ENCODE assay signal across 30 cellular contexts in the genomic region with DNA sequence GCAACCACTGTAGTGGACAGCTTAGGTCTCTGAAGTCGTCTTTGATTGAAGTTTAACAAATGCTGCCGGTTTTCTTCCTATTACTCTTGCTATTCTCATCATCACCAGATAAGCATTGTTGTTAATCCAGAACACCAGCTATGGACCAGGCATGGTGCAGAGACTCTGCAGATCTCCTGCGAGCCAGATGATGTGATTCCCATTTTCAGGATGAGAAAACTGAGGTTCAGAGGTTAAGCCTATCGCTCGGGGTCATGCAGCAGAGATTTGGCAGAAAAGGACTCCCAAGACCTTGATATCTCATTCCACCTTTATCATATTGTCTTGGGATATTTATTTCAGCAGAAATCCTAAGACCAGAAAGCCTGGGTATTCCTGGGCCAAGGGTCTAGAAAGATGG. TPM values are rescaled to one million over a fixed set of nuclear protein-coding genes. Genes with fewer than 3 reads are reported as not detected.
DNase-seq lines count a peak whose midpoint lies in the region; ATAC-seq, FAIRE-seq and TF ChIP-seq lines count a peak whose summit lies in the region.
"Had no signal": no experiment of that assay in that cellular context is flagged by ENCODE, and none has a peak within 500 bp of the region (broad histone marks: within the 10 kb centered on the region; RNA-seq: fewer than 3 reads in every experiment).

No MANE protein-coding gene starts in this region.

- H3K27ac ChIP-seq in HepG2 (ENCODE audit: extremely low read length, insufficient read depth, low read length): no peak overlapping the region
- no peak overlapping the region for H3K27ac ChIP-seq in right lobe of liver
- H3K27ac ChIP-seq in K562 (ENCODE audit: extremely low read depth, low read depth, low read length): no peak overlapping the region
- H3K27ac ChIP-seq in osteoblast (ENCODE audit: low read depth, low read length): no peak overlapping the region
- H3K27ac ChIP-seq: BLaER1 had no signal

- BruUV-seq in HepG2 (replicated peaks; lab: Mats Ljungman, UMichigan) (no TSS peak), K562 (replicated peaks; lab: Mats Ljungman, UMichigan) (no TSS peak)

- no peak overlapping the region for H3K4me3 ChIP-seq in HepG2 (replicated peaks in 1 of 3; ENCODE audit: insufficient read depth in 1 of 3, low read depth in 2 of 3, low read length in 3 of 3)
- H3K4me3 ChIP-seq in right lobe of liver: no peak overlapping the region
- H3K4me3 ChIP-seq in K562: no peak overlapping the region
- no peak overlapping the region for H3K4me3 ChIP-seq in osteoblast (ENCODE audit: insufficient read depth, low read length)
- H3K4me3 ChIP-seq: BLaER1, GM12878 had no signal

- no peaks in the 10 kb centered on the region for H3K36me3 Mint-ChIP-seq in activated naive CD4-positive, alpha-beta T cell treated with anti-CD3 and anti-CD28 coated beads, Interleukin-2, amount 50 U/mL, for 72 hours
- H3K36me3 Mint-ChIP-seq: CD14-positive monocyte; CD4-positive, CD25-positive, alpha-beta regulatory T cell had no signal

- H3K9me1 ChIP-seq in K562 (ENCODE audit: control insufficient read depth, insufficient read depth, low read length): no peaks in the 10 kb centered on the region

- no peak for TF ChIP-seq CTCF in HepG2 (CRISPR knock-in tag; IDR thresholded peaks at IDR 0.05)
- TF ChIP-seq CTCF in right lobe of liver (IDR thresholded peaks at IDR 0.05): no peak
- TF ChIP-seq CTCF in K562 (IDR thresholded peaks at IDR 0.05 in 2 of 3, conservative IDR thresholded peaks at IDR 0.05 in 1 of 3; ENCODE audit: insufficient read depth in 2 of 3, low read depth in 1 of 3, low read length in 3 of 3): no peak
- no peak for TF ChIP-seq CTCF in osteoblast (IDR thresholded peaks at IDR 0.05; ENCODE audit: extremely low read depth, low read depth, low read length)

- POLR2A ChIA-PET in HepG2 (lab: Yijun Ruan, JAX) (no interaction called here), K562 (lab: Yijun Ruan, JAX) (no interaction called here)

- DNase-seq in HepG2 (ENCODE audit: low spot score) (no peak), right lobe of liver (no peak), K562 (ENCODE audit: extremely low read depth in 1 of 4, low spot score in 3 of 4) (no peak), osteoblast (ENCODE audit: insufficient read length, low spot score, missing footprints) (peak; percentile 46), NCI-H2029 (lab: John Stamatoyannopoulos, UW) (no peak)
- no peak for DNase-seq in activated naive CD4-positive, alpha-beta T cell treated with anti-CD3 and anti-CD28 coated beads, Interleukin-2, amount 50 U/mL, for 72 hours (ENCODE audit: low spot score in 2 of 2)
- DNase-seq: ACHN; BE2C; C1 segment of cervical spinal cord; CD4-positive, alpha-beta memory T cell; CD4-positive, CD25-positive, alpha-beta regulatory T cell; CD8-positive, alpha-beta memory T cell; COR-L47; DMS 273 treated with DMSO at 0.1 percent for 48 hours; DMS153; DMS53; DMS79; DND-41; EL; GDM1 had no signal

- H2AFZ ChIP-seq in HepG2 (ENCODE audit: low read length) (no peak overlapping the region), K562 (ENCODE audit: low read depth, low read length) (no peak overlapping the region), osteoblast (ENCODE audit: low read length) (no peak overlapping the region)

- H4K20me1 ChIP-seq in HepG2 (ENCODE audit: insufficient read depth, low read length): no peaks in the 10 kb centered on the region
- no peaks in the 10 kb centered on the region for H4K20me1 ChIP-seq in K562 (replicated peaks; ENCODE audit: control insufficient read depth, insufficient read depth, low read length)
- no peaks in the 10 kb centered on the region for H4K20me1 ChIP-seq in osteoblast (ENCODE audit: insufficient read depth, low read length)
- H4K20me1 ChIP-seq: BLaER1 had no signal

- H3K36me3 ChIP-seq in HepG2 (replicated peaks in 1 of 2; ENCODE audit: control insufficient read depth in 1 of 2, insufficient read depth in 2 of 2, low read length in 2 of 2) (no peaks in the 10 kb centered on the region), right lobe of liver (no peaks in the 10 kb centered on the region), K562 (ENCODE audit: control insufficient read depth, insufficient read depth, low read length) (no peaks in the 10 kb centered on the region), osteoblast (ENCODE audit: insufficient read depth, low read length) (no peaks in the 10 kb centered on the region)
- H3K36me3 ChIP-seq: BE2C, BLaER1 had no signal

- no peaks in the 10 kb centered on the region for H3K9me3 Mint-ChIP-seq in activated naive CD4-positive, alpha-beta T cell treated with anti-CD3 and anti-CD28 coated beads, Interleukin-2, amount 50 U/mL, for 72 hours
- H3K9me3 Mint-ChIP-seq: CD4-positive, alpha-beta memory T cell; CD4-positive, CD25-positive, alpha-beta regulatory T cell had no signal

- FAIRE-seq in HepG2 (lab: Jason Lieb, UNC) (no peak), K562 (lab: Jason Lieb, UNC) (no peak)
- FAIRE-seq: GM12878, GM12892, GM18507 had no signal

- H3K9ac ChIP-seq in HepG2 (ENCODE audit: insufficient read depth, low read depth, low read length) (no peak overlapping the region), K562 (ENCODE audit: insufficient read depth in 1 of 2, low read depth in 2 of 2, low read length in 2 of 2) (no peak overlapping the region)
- H3K9ac ChIP-seq: BLaER1 had no signal

- no peaks in the 10 kb centered on the region for H3K4me1 ChIP-seq in HepG2 (ENCODE audit: insufficient read depth, low read length)
- H3K4me1 ChIP-seq in right lobe of liver: no peaks in the 10 kb centered on the region
- H3K4me1 ChIP-seq in K562 (replicated peaks in 1 of 2; ENCODE audit: control insufficient read depth in 2 of 2, insufficient read depth in 2 of 2, low read length in 2 of 2): no peaks in the 10 kb centered on the region; a peak in 1 of 5 replicates
- no peaks in the 10 kb centered on the region for H3K4me1 ChIP-seq in osteoblast (ENCODE audit: insufficient read depth, low read length)
- H3K4me1 ChIP-seq: BE2C had no signal

- CTCF ChIA-PET in HepG2 (lab: Yijun Ruan, JAX; ENCODE audit: low intra/inter-chr PET ratio, low total read pairs) (no interaction called here), K562 (lab: Yijun Ruan, JAX; ENCODE audit: low intra/inter-chr PET ratio) (no interaction called here)

- peaks cover 0 to 2% of the 10 kb centered on the region in 2 experiments; a peak in 1 of 5 replicates for H3K27me3 ChIP-seq in HepG2 (ENCODE audit: control insufficient read depth in 1 of 2, insufficient read depth in 2 of 2, low read length in 2 of 2)
- no peaks in the 10 kb centered on the region for H3K27me3 ChIP-seq in right lobe of liver
- H3K27me3 ChIP-seq in K562 (ENCODE audit: control insufficient read depth in 2 of 2, insufficient read depth in 2 of 2, low read length in 2 of 2): peaks cover 12 to 52% of the 10 kb centered on the region in 2 experiments
- H3K27me3 ChIP-seq in osteoblast (ENCODE audit: insufficient read depth, low read length): peaks cover 10% of the 10 kb centered on the region
- H3K27me3 ChIP-seq: BE2C, BLaER1 had no signal

- intact Hi-C loops in HepG2 (cut with micrococcal nuclease; ENCODE audit: unreplicated experiment): no loop called here
- intact Hi-C loops in right lobe of liver (cut with DNase I): no loop called here
- intact Hi-C loops in K562 (cut with micrococcal nuclease): no loop called here

- no peak for TF ChIP-seq POLR2A in HepG2 (IDR thresholded peaks at IDR 0.05; ENCODE audit: insufficient read depth in 1 of 2, low read depth in 2 of 2, low read length in 2 of 2)
- no peak for TF ChIP-seq POLR2A in right lobe of liver (IDR thresholded peaks at IDR 0.05)
- TF ChIP-seq POLR2A in K562 (conservative IDR thresholded peaks at IDR 0.05): no peak

- H3K4me2 ChIP-seq in HepG2 (ENCODE audit: low read depth, low read length) (no peak overlapping the region), K562 (ENCODE audit: insufficient read depth, low read length) (no peak overlapping the region), osteoblast (ENCODE audit: insufficient read depth, low read length) (no peak overlapping the region)
- H3K4me2 ChIP-seq: BLaER1 had no signal

- H3K9me3 ChIP-seq in HepG2 (ENCODE audit: low read length): no peaks in the 10 kb centered on the region
- no peaks in the 10 kb centered on the region for H3K9me3 ChIP-seq in right lobe of liver
- no peaks in the 10 kb centered on the region for H3K9me3 ChIP-seq in K562 (replicated peaks; ENCODE audit: control insufficient read depth, insufficient read depth, low read depth, low read length)
- no peaks in the 10 kb centered on the region for H3K9me3 ChIP-seq in osteoblast (ENCODE audit: low read depth, low read length)
- H3K9me3 ChIP-seq: BE2C had no signal

- 29% methylated on average over 5 of the region's 5 CpGs for WGBS in HepG2 (ENCODE audit: low lambda C conversion rate)
- WGBS in right lobe of liver (ENCODE audit: insufficient coverage, low coverage, low lambda C conversion rate, missing lambda C conversion rate): 81% methylated on average over 5 of the region's 5 CpGs
- WGBS in K562 (ENCODE audit: insufficient coverage, low coverage, missing lambda C conversion rate): 2% methylated on average over 5 of the region's 5 CpGs

- no peak overlapping the region for H3K27ac Mint-ChIP-seq in activated naive CD4-positive, alpha-beta T cell treated with anti-CD3 and anti-CD28 coated beads, Interleukin-2, amount 50 U/mL, for 72 hours
- H3K27ac Mint-ChIP-seq: CD4-positive, alpha-beta memory T cell; CD4-positive, CD25-positive, alpha-beta regulatory T cell; CD8-positive, alpha-beta memory T cell had no signal

- TF ChIP-seq RAD21 in HepG2 (CRISPR knock-in tag; IDR thresholded peaks at IDR 0.05) (no peak), K562 (CRISPR knock-in tag; conservative IDR thresholded peaks at IDR 0.05 in 1 of 2, IDR thresholded peaks at IDR 0.05 in 1 of 2) (no peak)

- TF ChIP-seq EP300 in HepG2 (IDR thresholded peaks at IDR 0.05; ENCODE audit: low read depth in 2 of 2, low read length in 2 of 2) (no peak), HepG2 (CRISPR knock-in tag; IDR thresholded peaks at IDR 0.05; ENCODE audit: borderline replicate concordance) (no peak), K562 (IDR thresholded peaks at IDR 0.05; ENCODE audit: low read length) (no peak)

- in situ Hi-C loops in HepG2 (cut with HindIII; ENCODE audit: extremely low pct_ligation_motif_present, low pct_unique_long_range_greater_than_20kb): no loop called here
- in situ Hi-C loops in K562 (cut with MboI): no loop called here

- H3K79me2 ChIP-seq in HepG2 (ENCODE audit: insufficient read depth, low read length): no peaks in the 10 kb centered on the region
- H3K79me2 ChIP-seq in K562 (ENCODE audit: control insufficient read depth, insufficient read depth, low read length): no peaks in the 10 kb centered on the region
- H3K79me2 ChIP-seq in osteoblast (ENCODE audit: insufficient read depth, low read length): no peaks in the 10 kb centered on the region

- ATAC-seq in HepG2: no peak
- no peak for ATAC-seq in right lobe of liver
- ATAC-seq in K562: no peak
- no peak for ATAC-seq in activated naive CD4-positive, alpha-beta T cell treated with anti-CD3 and anti-CD28 coated beads, Interleukin-2, amount 50 U/mL, for 72 hours
- ATAC-seq: GM12878 had no signal

RNA-seq across cellular contexts. Expression of gene CABP5, which starts 16.5 kb away (rescaled TPM):
- total RNA-seq in HepG2 (2016; rRNA removed; fragmentation: Illumina TruSeq; extraction: Trizol) (not detected in 2 replicates), right lobe of liver (not detected), K562 (2014; rRNA removed) (not detected in 2 replicates), K562 (2014; rRNA removed; fragmentation: Illumina TruSeq; extraction: Trizol) (not detected in 2 replicates), K562 (2015; rRNA removed; fragmentation: Illumina TruSeq; extraction: Trizol) (not detected in 2 replicates), K562 (2021) (not detected in 2 replicates), osteoblast (not detected in 2 replicates)
- not detected in 2 replicates for total RNA-seq in HepG2 (2016; cell fraction: cytosol; rRNA removed; fragmentation: Illumina TruSeq; extraction: Trizol; ENCODE audit: low read depth)
- not detected in 2 replicates for total RNA-seq in HepG2 (2016; cell fraction: insoluble cytoplasmic fraction; rRNA removed; fragmentation: Illumina TruSeq; extraction: Trizol)
- total RNA-seq in HepG2 (2016; cell fraction: membrane; rRNA removed; fragmentation: Illumina TruSeq; extraction: Trizol): not detected in 2 replicates
- total RNA-seq in HepG2 (2016; cell fraction: nucleus; rRNA removed; fragmentation: Illumina TruSeq; extraction: Trizol): not detected in 2 replicates
- polyA plus RNA-seq in HepG2 (2011; rRNA removed) (not detected in 2 replicates), K562 (2011; rRNA removed) (not detected in 2 replicates), K562 (2014; fragmentation: Illumina TruSeq; extraction: Trizol) (not detected in 2 replicates), K562 (2014; fragmentation: Nextera tagmentation; extraction: Ambion mirVana) (not detected), K562 (2014; rRNA removed) (not detected in 2 replicates)
- polyA plus RNA-seq in HepG2 (2011; cell fraction: cytosol; rRNA removed): not detected in 2 replicates
- polyA plus RNA-seq in HepG2 (2011; cell fraction: nucleus; rRNA removed): not detected in 2 replicates
- polyA plus RNA-seq in HepG2 (2012): not detected in 2 replicates
- not detected in 2 replicates for polyA plus RNA-seq in HepG2 (2016; cell fraction: cytosol; fragmentation: Illumina TruSeq; extraction: Trizol; ENCODE audit: low read depth)
- polyA plus RNA-seq in HepG2 (2016; cell fraction: insoluble cytoplasmic fraction; fragmentation: Illumina TruSeq; extraction: Trizol; ENCODE audit: low read depth): not detected in 2 replicates
- polyA plus RNA-seq in HepG2 (2016; cell fraction: membrane; fragmentation: Illumina TruSeq; extraction: Trizol; ENCODE audit: low read depth): not detected in 2 replicates
- polyA plus RNA-seq in HepG2 (2016; cell fraction: nucleus; fragmentation: Illumina TruSeq; extraction: Trizol; ENCODE audit: insufficient read depth, low read depth): not detected in 2 replicates
- not detected in 2 replicates for polyA minus RNA-seq in HepG2 (2011; rRNA and poly(A)+ RNA removed; ENCODE audit: low replicate concordance)
- not detected in 2 replicates for polyA minus RNA-seq in HepG2 (2011; cell fraction: cytosol; rRNA and poly(A)+ RNA removed)
- not detected in 2 replicates for polyA minus RNA-seq in HepG2 (2011; cell fraction: nucleus; rRNA and poly(A)+ RNA removed)
- not detected in 2 replicates for total RNA-seq in K562 (2011; cell fraction: chromatin; rRNA removed; ENCODE audit: low replicate concordance)
- not detected in 2 replicates for total RNA-seq in K562 (2011; cell fraction: nucleolus; rRNA removed)
- total RNA-seq in K562 (2011; cell fraction: nucleoplasm; rRNA removed): not detected in 2 replicates
- polyA plus RNA-seq in K562 (2011; cell fraction: cytosol; rRNA removed): not detected in 2 replicates
- not detected in 2 replicates for polyA plus RNA-seq in K562 (2011; cell fraction: nucleus; rRNA removed)
- polyA plus RNA-seq in K562 (2012): not detected in 2 replicates
- polyA minus RNA-seq in K562 (2011; rRNA and poly(A)+ RNA removed): not detected in 2 replicates
- not detected in 2 replicates for polyA minus RNA-seq in K562 (2011; cell fraction: cytosol; rRNA and poly(A)+ RNA removed)
- polyA minus RNA-seq in K562 (2011; cell fraction: nucleus; rRNA and poly(A)+ RNA removed): not detected in 2 replicates
- total RNA-seq in activated naive CD4-positive, alpha-beta T cell treated with anti-CD3 and anti-CD28 coated beads, Interleukin-2, amount 50 U/mL, for 72 hours: not detected
- total RNA-seq: A172; A673; CD4-positive, alpha-beta memory T cell; CD8-positive, alpha-beta memory T cell; Daoy; G401; GM12878 had no signal
- polyA plus RNA-seq: AG04450; CD4-positive, alpha-beta memory T cell; CD4-positive, CD25-positive, alpha-beta regulatory T cell; CD8-positive, alpha-beta memory T cell; GM12878 had no signal

RNA-seq across cellular contexts. Expression of gene PLA2G4C, which starts 50.2 kb away (rescaled TPM):
- total RNA-seq in HepG2 (2016; rRNA removed; fragmentation: Illumina TruSeq; extraction: Trizol): 0.87 and 1.7 TPM in 2 replicates
- not detected in 2 replicates for total RNA-seq in HepG2 (2016; cell fraction: cytosol; rRNA removed; fragmentation: Illumina TruSeq; extraction: Trizol; ENCODE audit: low read depth)
- 0.30 and 1.1 TPM in 2 replicates for total RNA-seq in HepG2 (2016; cell fraction: insoluble cytoplasmic fraction; rRNA removed; fragmentation: Illumina TruSeq; extraction: Trizol)
- 0.19 and 1.9 TPM in 2 replicates for total RNA-seq in HepG2 (2016; cell fraction: membrane; rRNA removed; fragmentation: Illumina TruSeq; extraction: Trizol)
- total RNA-seq in HepG2 (2016; cell fraction: nucleus; rRNA removed; fragmentation: Illumina TruSeq; extraction: Trizol): 0.60 and 4.0 TPM in 2 replicates
- polyA plus RNA-seq in HepG2 (2011; rRNA removed): 1.6 and 2.8 TPM in 2 replicates
- 0.99 and 1.6 TPM in 2 replicates for polyA plus RNA-seq in HepG2 (2011; cell fraction: cytosol; rRNA removed)
- polyA plus RNA-seq in HepG2 (2011; cell fraction: nucleus; rRNA removed): 5.9 and 6.4 TPM in 2 replicates
- 0.91 and 1.1 TPM in 2 replicates for polyA plus RNA-seq in HepG2 (2012)
- polyA plus RNA-seq in HepG2 (2016; cell fraction: cytosol; fragmentation: Illumina TruSeq; extraction: Trizol; ENCODE audit: low read depth): 0.34 TPM in 2 replicates
- 0.82 and 1.6 TPM in 2 replicates for polyA plus RNA-seq in HepG2 (2016; cell fraction: insoluble cytoplasmic fraction; fragmentation: Illumina TruSeq; extraction: Trizol; ENCODE audit: low read depth)
- polyA plus RNA-seq in HepG2 (2016; cell fraction: membrane; fragmentation: Illumina TruSeq; extraction: Trizol; ENCODE audit: low read depth): 0.19 TPM in 1 of 2 replicates, not detected in the other
- 2.2 and 2.5 TPM in 2 replicates for polyA plus RNA-seq in HepG2 (2016; cell fraction: nucleus; fragmentation: Illumina TruSeq; extraction: Trizol; ENCODE audit: insufficient read depth, low read depth)
- 0.58 and 2.7 TPM in 2 replicates for polyA minus RNA-seq in HepG2 (2011; rRNA and poly(A)+ RNA removed; ENCODE audit: low replicate concordance)
- polyA minus RNA-seq in HepG2 (2011; cell fraction: cytosol; rRNA and poly(A)+ RNA removed): 1.5 TPM in 1 of 2 replicates, not detected in the other
- 4.2 and 5.0 TPM in 2 replicates for polyA minus RNA-seq in HepG2 (2011; cell fraction: nucleus; rRNA and poly(A)+ RNA removed)
- total RNA-seq in right lobe of liver: 10 to 100 TPM in 3 of 6 experiments, 1 to 10 TPM in 3; 3.8 to 29.7 (median 9.8) TPM
- total RNA-seq in K562 (2011; cell fraction: chromatin; rRNA removed; ENCODE audit: low replicate concordance): 0.56 and 0.76 TPM in 2 replicates
- 1.3 TPM in 1 of 2 replicates, not detected in the other for total RNA-seq in K562 (2011; cell fraction: nucleolus; rRNA removed)
- 2.0 TPM in 1 of 2 replicates, not detected in the other for total RNA-seq in K562 (2011; cell fraction: nucleoplasm; rRNA removed)
- not detected in 2 replicates for total RNA-seq in K562 (2014; rRNA removed)
- total RNA-seq in K562 (2014; rRNA removed; fragmentation: Illumina TruSeq; extraction: Trizol): not detected in 2 replicates
- total RNA-seq in K562 (2015; rRNA removed; fragmentation: Illumina TruSeq; extraction: Trizol): not detected in 2 replicates
- 0.35 and 0.38 TPM in 2 replicates for total RNA-seq in K562 (2021)
- 0.07 and 0.35 TPM in 2 replicates for polyA plus RNA-seq in K562 (2011; rRNA removed)
- 0.10 and 0.44 TPM in 2 replicates for polyA plus RNA-seq in K562 (2011; cell fraction: cytosol; rRNA removed)
- polyA plus RNA-seq in K562 (2011; cell fraction: nucleus; rRNA removed): 0.41 TPM in 1 of 2 replicates, not detected in the other
- 0.18 and 0.82 TPM in 2 replicates for polyA plus RNA-seq in K562 (2012)
- 1.9 TPM in 1 of 2 replicates, not detected in the other for polyA plus RNA-seq in K562 (2014; fragmentation: Illumina TruSeq; extraction: Trizol)
- polyA plus RNA-seq in K562 (2014; fragmentation: Nextera tagmentation; extraction: Ambion mirVana): not detected
- 0.27 TPM in 1 of 2 replicates, not detected in the other for polyA plus RNA-seq in K562 (2014; rRNA removed)
- polyA minus RNA-seq in K562 (2011; rRNA and poly(A)+ RNA removed): 0.27 TPM in 1 of 2 replicates, not detected in the other
- polyA minus RNA-seq in K562 (2011; cell fraction: cytosol; rRNA and poly(A)+ RNA removed): not detected in 2 replicates
- polyA minus RNA-seq in K562 (2011; cell fraction: nucleus; rRNA and poly(A)+ RNA removed): not detected in 2 replicates
- 3.2 and 4.3 TPM in 2 replicates for total RNA-seq in osteoblast
- 10 to 100 TPM; 16.7 to 35.2 TPM for total RNA-seq in activated naive CD4-positive, alpha-beta T cell treated with anti-CD3 and anti-CD28 coated beads, Interleukin-2, amount 50 U/mL, for 72 hours
- polyA plus RNA-seq: CD8-positive, alpha-beta memory T cell had no signal
